8 cellular contexts compared by ENCODE assay signal in the genomic region with DNA sequence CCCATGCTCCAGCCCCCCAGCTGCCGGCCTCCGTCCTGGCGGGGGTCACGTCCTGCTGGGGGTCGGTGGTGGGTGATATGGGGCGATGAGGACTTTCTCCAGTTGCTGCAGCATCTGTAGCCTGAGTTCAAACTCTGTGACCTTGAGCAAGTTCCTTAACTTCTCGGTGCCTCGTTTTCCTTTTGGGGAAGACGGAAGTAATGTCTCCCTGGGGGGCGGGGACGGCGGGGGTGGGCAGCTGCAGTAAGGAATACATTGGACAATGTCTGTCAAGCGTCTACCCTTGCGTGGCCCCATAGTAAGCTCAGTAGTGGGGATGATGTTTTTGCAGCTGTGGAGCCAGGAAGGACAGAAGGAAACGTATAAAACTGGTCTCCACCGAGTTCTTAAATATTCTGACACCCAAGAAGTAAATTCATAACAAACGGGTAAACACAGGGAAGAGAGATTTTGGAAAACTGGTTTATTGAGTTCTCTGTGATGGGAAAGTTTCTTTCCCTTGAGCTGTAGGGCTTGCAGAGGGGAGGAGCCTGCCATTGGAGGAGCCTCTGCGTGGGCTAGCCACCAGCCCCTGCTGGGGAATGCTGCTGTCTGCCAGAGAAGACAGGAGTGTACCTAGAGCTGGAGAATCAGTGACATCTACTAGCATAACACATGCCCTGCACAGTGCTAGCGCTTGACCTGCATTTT. TPM values are rescaled to one million over a fixed set of nuclear protein-coding genes. Genes with fewer than 3 reads are reported as not detected.
A peak's percentile ranks its signal among the peaks of the same experiment; 100 is the strongest.
DNase-seq lines count a peak whose midpoint lies in the region; ATAC-seq, FAIRE-seq and TF ChIP-seq lines count a peak whose summit lies in the region.

No MANE protein-coding gene starts in this region.

- TF ChIP-seq EP300 in A549 (IDR thresholded peaks at IDR 0.05) (no peak), upper lobe of left lung (IDR thresholded peaks at IDR 0.05) (no peak)

- FAIRE-seq in A549 (lab: Jason Lieb, UNC) (no peak), GM12892 (lab: Jason Lieb, UNC) (peak; percentile 42), D721Med (lab: Jason Lieb, UNC) (no peak)

- H3K4me2 ChIP-seq in A549 = peak overlapping the region; percentile 97

- peak overlapping the region; percentile 90 for H3K4me3 ChIP-seq in A549
- H3K4me3 ChIP-seq in adrenal gland = peak overlapping the region in 3 of 4 donors; percentile 71 to 79 (median 71)
- H3K4me3 ChIP-seq in right lobe of liver = peak overlapping the region; percentile 62 to 68 (median 66)
- H3K4me3 ChIP-seq in upper lobe of left lung = peak overlapping the region; percentile 72 to 97 (median 88)

- H3K27ac ChIP-seq in A549 (peak overlapping the region; percentile 88 to 89), adrenal gland (peak overlapping the region in 4 of 5 donors; percentile 73 to 94 (median 82)), right lobe of liver (peak overlapping the region; percentile 68 to 84 (median 81)), upper lobe of left lung (peak overlapping the region; percentile 91 to 98 (median 96))

- WGBS in A549 (ENCODE audit: missing lambda C conversion rate) = 72% methylated on average over 19 of the region's 19 CpGs
- WGBS in adrenal gland, 4 donors = 9 to 14% (median 14%) methylated on average over 12 to 19 of the region's 19 CpGs
- 43% methylated on average over 16 of the region's 19 CpGs for WGBS in right lobe of liver (ENCODE audit: insufficient coverage, low coverage, low lambda C conversion rate, missing lambda C conversion rate)
- 12 to 13% methylated on average over 13 to 19 of the region's 19 CpGs for WGBS in upper lobe of left lung, 2 donors

- H3K36me3 ChIP-seq in adrenal gland (replicated peaks in 1 of 2) (no peaks in the 10 kb centered on the region), right lobe of liver (no peaks in the 10 kb centered on the region), upper lobe of left lung (no peaks in the 10 kb centered on the region)

- TF ChIP-seq RAD21 in A549 (conservative IDR thresholded peaks at IDR 0.05 in 1 of 2, IDR thresholded peaks at IDR 0.05 in 1 of 2) = no peak

- intact Hi-C loops in adrenal gland (cut with DNase I) (no loop called here), right lobe of liver (cut with DNase I) (no loop called here)

- ATAC-seq in A549 = peak in 1 of 2 experiments; percentile 53; a peak in 3 of 6 replicates
- no peak for ATAC-seq in right lobe of liver
- no peak for ATAC-seq in upper lobe of left lung (ENCODE audit: low FRiP score in 2 of 2)

- CTCF ChIA-PET in A549 (lab: Yijun Ruan, JAX) = interaction anchor here (0.5 to 9.7 kb wide), 7 partner anchors 10 to 1382 kb away, joined by 3 to 130 read pairs (median 6); a partner anchor contains a TSS

- H3K4me1 ChIP-seq in A549 (peaks cover 46% of the 10 kb centered on the region), adrenal gland (replicated peaks in 1 of 2) (peaks cover 29 to 43% of the 10 kb centered on the region in 2 donors), right lobe of liver (peaks cover 0 to 43% (median 13%) of the 10 kb centered on the region in 4 donors), upper lobe of left lung (peaks cover 30 to 43% (median 39%) of the 10 kb centered on the region in 4 donors)

- DNase-seq in A549 (ENCODE audit: low read depth in 1 of 2, low spot score in 1 of 2) = peak in 1 of 2 experiments; percentile 47
- no peak for DNase-seq in GM12892 (ENCODE audit: insufficient read length)
- peak in 3 of 7 donors; percentile 16 to 31 (median 21) for DNase-seq in adrenal gland
- no peak for DNase-seq in right lobe of liver
- DNase-seq in upper lobe of left lung = peak; percentile 27 to 83
- no peak for DNase-seq in retina
- DNase-seq in D721Med (ENCODE audit: insufficient read length, low spot score) = no peak
- DNase-seq in SK-N-DZ (ENCODE audit: low spot score) = no peak

- H3K27me3 ChIP-seq in adrenal gland (no peaks in the 10 kb centered on the region), right lobe of liver (no peaks in the 10 kb centered on the region), upper lobe of left lung (no peaks in the 10 kb centered on the region)

- TF ChIP-seq CTCF in A549 (IDR thresholded peaks at IDR 0.05) (no peak), adrenal gland (IDR thresholded peaks at IDR 0.05) (no peak), right lobe of liver (IDR thresholded peaks at IDR 0.05) (no peak), upper lobe of left lung (IDR thresholded peaks at IDR 0.05) (no peak), D721Med (IDR thresholded peaks at IDR 0.05; ENCODE audit: insufficient read depth, missing control alignments) (no peak)

- TF ChIP-seq POLR2A in A549 (IDR thresholded peaks at IDR 0.05; ENCODE audit: low read length) (no peak), GM12892 (IDR thresholded peaks at IDR 0.05; ENCODE audit: low read depth, low read length) (no peak), adrenal gland (IDR thresholded peaks at IDR 0.05) (no peak), right lobe of liver (IDR thresholded peaks at IDR 0.05) (no peak), upper lobe of left lung (IDR thresholded peaks at IDR 0.05) (no peak)

- POLR2A ChIA-PET in A549 (lab: Yijun Ruan, JAX) = interaction anchor here (1.3 kb wide), 1 partner anchor 10 kb away, joined by 3 read pairs; no protein-coding TSS in a partner anchor

- no peaks in the 10 kb centered on the region for H3K9me3 ChIP-seq in A549
- H3K9me3 ChIP-seq in adrenal gland (replicated peaks in 1 of 3) = no peaks in the 10 kb centered on the region
- no peaks in the 10 kb centered on the region for H3K9me3 ChIP-seq in right lobe of liver
- no peaks in the 10 kb centered on the region for H3K9me3 ChIP-seq in upper lobe of left lung

TF ChIP-seq in A549, 52 proteins besides CTCF, POLR2A, EP300 and RAD21:
- no peak for TF ChIP-seq FOSL2 (IDR thresholded peaks at IDR 0.05)
- no peak for TF ChIP-seq FOSL2 (CRISPR knock-in tag; IDR thresholded peaks at IDR 0.05)
- TF ChIP-seq POLR2AphosphoS2 (conservative IDR thresholded peaks at IDR 0.05; ENCODE audit: low read length) = no peak
- TF ChIP-seq EHF (CRISPR knock-in tag; IDR thresholded peaks at IDR 0.05) = no peak
- TF ChIP-seq, protein P1, sequence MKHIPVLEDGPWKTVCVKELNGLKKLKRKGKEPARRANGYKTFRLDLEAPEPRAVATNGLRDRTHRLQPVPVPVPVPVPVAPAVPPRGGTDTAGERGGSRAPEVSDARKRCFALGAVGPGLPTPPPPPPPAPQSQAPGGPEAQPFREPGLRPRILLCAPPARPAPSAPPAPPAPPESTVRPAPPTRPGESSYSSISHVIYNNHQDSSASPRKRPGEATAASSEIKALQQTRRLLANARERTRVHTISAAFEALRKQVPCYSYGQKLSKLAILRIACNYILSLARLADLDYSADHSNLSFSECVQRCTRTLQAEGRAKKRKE (CRISPR knock-in tag; IDR thresholded peaks at IDR 0.05; ENCODE audit: low read depth) = no peak
- no peak for TF ChIP-seq TP53 (CRISPR knock-in tag; IDR thresholded peaks at IDR 0.05)
- TF ChIP-seq, protein P2, sequence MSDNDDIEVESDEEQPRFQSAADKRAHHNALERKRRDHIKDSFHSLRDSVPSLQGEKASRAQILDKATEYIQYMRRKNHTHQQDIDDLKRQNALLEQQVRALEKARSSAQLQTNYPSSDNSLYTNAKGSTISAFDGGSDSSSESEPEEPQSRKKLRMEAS (IDR thresholded peaks at IDR 0.05) = 0 out of 2 replicates have a peak, but pooled peaks have one; percentile 26
- TF ChIP-seq CEBPB (IDR thresholded peaks at IDR 0.05) = no peak

RNA-seq across cellular contexts. Expression of a gene that starts 1.0 kb away (rescaled TPM):
- polyA plus RNA-seq in A549 (2011; rRNA removed) (7.2 and 8.5 TPM in 2 replicates), A549 (2017; fragmentation: RNase III; extraction: RNeasy Plus Mini Kit Qiagen cat#74134 plus additional on column Dnase treatment) (7.6 to 8.1 TPM (median 7.6 TPM) in 3 replicates), adrenal gland (10 to 100 TPM in 2 of 3 donors, 1 to 10 TPM in 1; 7.5 to 12.7 (median 11.6) TPM)
- polyA plus RNA-seq in A549 (2012; cell fraction: cytosol; rRNA removed) = 9.8 and 12.0 TPM in 2 replicates
- polyA plus RNA-seq in A549 (2012; cell fraction: nucleus; rRNA removed) = 23.9 and 27.6 TPM in 2 replicates
- polyA minus RNA-seq in A549 (2011; rRNA and poly(A)+ RNA removed) = 14.7 TPM in 2 replicates
- polyA plus RNA-seq in GM12892 (2012; ENCODE audit: missing spikeins) = 15.1 TPM
- total RNA-seq in adrenal gland (10 to 100 TPM in 7 of 8 donors, 1 to 10 TPM in 1; 7.2 to 38.5 (median 18.5) TPM), right lobe of liver (1 to 10 TPM; 3.5 to 9.1 (median 6.3) TPM), upper lobe of left lung (100 to 1,000 TPM in 1 of 6 donors, 10 to 100 TPM in 5; 39.7 to 122 (median 58.1) TPM)
- polyA plus RNA-seq in SK-N-DZ (2014; cell fraction: cytosol; rRNA removed) = not detected in 2 replicates
- polyA plus RNA-seq in SK-N-DZ (2014; cell fraction: nucleus; rRNA removed) = 0.12 TPM in 1 of 2 replicates, not detected in the other

RNA-seq across cellular contexts. Expression of a gene that starts 23.0 kb away (rescaled TPM):
- polyA plus RNA-seq in A549 (2011; rRNA removed) (2.9 and 3.6 TPM in 2 replicates), A549 (2017; fragmentation: RNase III; extraction: RNeasy Plus Mini Kit Qiagen cat#74134 plus additional on column Dnase treatment) (0.52 to 1.2 TPM (median 0.77 TPM) in 3 replicates), adrenal gland (under 1 TPM; 0.37 to 0.73 (median 0.48) TPM)
- polyA plus RNA-seq in A549 (2012; cell fraction: cytosol; rRNA removed) = 0.65 TPM in 2 replicates
- 0.51 and 0.58 TPM in 2 replicates for polyA plus RNA-seq in A549 (2012; cell fraction: nucleus; rRNA removed)
- 1.8 and 2.4 TPM in 2 replicates for polyA minus RNA-seq in A549 (2011; rRNA and poly(A)+ RNA removed)
- polyA plus RNA-seq in GM12892 (2012; ENCODE audit: missing spikeins) = not detected
- total RNA-seq in adrenal gland (1 to 10 TPM in 1 of 8 donors, under 1 TPM in 6, not detected in 1; 0.19 to 2.2 (median 0.52) TPM), right lobe of liver (under 1 TPM in 2 of 6 experiments, not detected in 4; 0.25 to 0.73 TPM), upper lobe of left lung (not detected)
- not detected in 2 replicates for polyA plus RNA-seq in SK-N-DZ (2014; cell fraction: cytosol; rRNA removed)
- not detected in 2 replicates for polyA plus RNA-seq in SK-N-DZ (2014; cell fraction: nucleus; rRNA removed)

Comparison
In these comparisons a context has a peak if more than half of its experiments do, and no peak if none do; other contexts are left out.
1. DNase-seq: peak in upper lobe of left lung (2 of 2); none in GM12892 (single experiment), right lobe of liver (0 of 3), retina (single experiment), D721Med (single experiment) and SK-N-DZ (single experiment).
2. Peak in every context shown above with its lines, with median percentiles within 50 percentile points of each other: H3K27ac ChIP-seq and H3K4me3 ChIP-seq.